ENCODE assay signal across 8 cellular contexts in genomic region chr3:151871639-151872468, GRCh38. TPM values are rescaled to one million over a fixed set of nuclear protein-coding genes. Genes with fewer than 3 reads are reported as not detected.
DNase-seq lines count a peak whose midpoint lies in the region; ATAC-seq and TF ChIP-seq lines count a peak whose summit lies in the region.

No MANE protein-coding gene starts in this region.

- H3K23ac ChIP-seq in IMR-90 (ENCODE audit: low read depth, low read length) = no peak overlapping the region

- no peaks in the 10 kb centered on the region for H3K27me3 Mint-ChIP-seq in Calu3 (ENCODE audit: unreplicated experiment)

- ATAC-seq in GM21576 (IDR thresholded peaks at IDR 0.05; ENCODE audit: unreplicated experiment) (peak; percentile 87), IMR-90 (ENCODE audit: low read depth) (no peak)

- no peak overlapping the region for H2BK5ac ChIP-seq in IMR-90 (ENCODE audit: low read depth, low read length, poor library complexity, severe bottlenecking)

- no peaks in the 10 kb centered on the region for H3K27me3 ChIP-seq in IMR-90 (ENCODE audit: control insufficient read depth, insufficient read depth, low read length)

- H4K91ac ChIP-seq in IMR-90 (ENCODE audit: insufficient read depth, low read depth, low read length) = no peak overlapping the region

- H4K20me1 ChIP-seq in IMR-90 (ENCODE audit: insufficient read depth, low read length) = no peaks in the 10 kb centered on the region

- H3K27ac ChIP-seq in IMR-90 (ENCODE audit: insufficient read depth, low read length) = no peak overlapping the region

- dilution Hi-C loops in IMR-90 (cut with HindIII; ENCODE audit: low sequenced_read_pairs, unreplicated experiment) = no loop called here

- H3K9ac ChIP-seq in IMR-90 (ENCODE audit: low read depth, low read length) = no peak overlapping the region

- CTCF ChIA-PET in GM10248 (lab: Yijun Ruan, JAX) (interaction anchor here (0.8 to 1.3 kb wide), 2 partner anchors 11 to 30 kb away, joined by 3 read pairs; no protein-coding TSS in a partner anchor), IMR-90 (lab: Yijun Ruan, JAX) (no interaction called here), Calu3 (lab: Charles Lee) (no interaction called here)

- H3K9me3 Mint-ChIP-seq in Calu3 (ENCODE audit: low read depth, unreplicated experiment) = no peaks in the 10 kb centered on the region

- peaks cover 5% of the 10 kb centered on the region; the same call in 1 of the 2 replicates for H3K9me1 ChIP-seq in IMR-90 (ENCODE audit: insufficient read depth, low read length)

- no peak overlapping the region for H3K4me2 ChIP-seq in IMR-90 (ENCODE audit: low read depth, low read length)

- POLR2A ChIA-PET in GM10248 (lab: Yijun Ruan, JAX) = no interaction called here
- POLR2A ChIA-PET in IMR-90 (lab: Charles Lee; ENCODE audit: unreplicated experiment) = no interaction called here

- peaks cover 15% of the 10 kb centered on the region for H3K4me1 Mint-ChIP-seq in Calu3 (ENCODE audit: low read depth, unreplicated experiment)

- TF ChIP-seq POLR2A in IMR-90 (IDR thresholded peaks at IDR 0.05; ENCODE audit: low read depth, low read length) = no peak

- intact Hi-C loops in IMR-90 (cut with micrococcal nuclease) = no loop called here
- intact Hi-C loops in Calu3 (cut with micrococcal nuclease; ENCODE audit: unreplicated experiment) = no loop called here

- no peak overlapping the region for H2BK20ac ChIP-seq in IMR-90 (ENCODE audit: low read depth, low read length)

- WGBS in IMR-90 (ENCODE audit: extremely low coverage in 2 of 2, insufficient read length in 1 of 2), 2 experiments = 74% methylated on average over 3 of the region's 8 CpGs; no CpG with 5 or more reads in 1 of the 2 experiments

- in situ Hi-C loops in IMR-90 (cut with MboI; ENCODE audit: low sequenced_read_pairs) = no loop called here

- no peak overlapping the region for H3K4me3 Mint-ChIP-seq in Calu3 (ENCODE audit: low read depth, unreplicated experiment)

- BruUV-seq in IMR-90 (replicated peaks; lab: Mats Ljungman, UMichigan) (no TSS peak), Calu3 (replicated peaks; lab: Mats Ljungman, UMichigan) (no TSS peak)

- peak; percentile 48 for DNase-seq in GM10248 (ENCODE audit: extremely low spot score)
- DNase-seq in IMR-90 = no peak
- peak; percentile 65 for DNase-seq in dermis blood vessel endothelial cell
- peak; percentile 33 for DNase-seq in pulmonary artery endothelial cell (ENCODE audit: low read depth, low spot score)
- no peak for DNase-seq in ecto neural progenitor cell (ENCODE audit: low spot score)
- no peak for DNase-seq in NCI-H1105 (lab: John Stamatoyannopoulos, UW)
- DNase-seq in Calu3 = no peak

- peak overlapping the region; percentile 52; the same call in 1 of the 2 replicates for H4K5ac ChIP-seq in IMR-90 (ENCODE audit: low read depth, low read length)

- H2BK15ac ChIP-seq in IMR-90 (ENCODE audit: low read depth, low read length) = no peak overlapping the region

- H3K36me3 Mint-ChIP-seq in Calu3 (ENCODE audit: insufficient read depth, unreplicated experiment) = no peaks in the 10 kb centered on the region

- H2AK5ac ChIP-seq in IMR-90 (ENCODE audit: low read depth, low read length) = no peak overlapping the region

- no peak for TF ChIP-seq RAD21 in IMR-90 (IDR thresholded peaks at IDR 0.05; ENCODE audit: low read length)

- no peak overlapping the region for H3K56ac ChIP-seq in IMR-90 (ENCODE audit: extremely low read depth, insufficient read depth, low read length)

- peak overlapping the region; percentile 4 to 73; a peak in 1 of 4 replicates for H4K8ac ChIP-seq in IMR-90 (ENCODE audit: low read depth in 2 of 2, low read length in 2 of 2)

- H3K4me1 ChIP-seq in IMR-90 (ENCODE audit: control insufficient read depth, insufficient read depth, low read length) = peaks cover 2% of the 10 kb centered on the region

- TF ChIP-seq CTCF in GM10248 (IDR thresholded peaks at IDR 0.05; ENCODE audit: control extremely low read depth, extremely low read depth, low read depth, missing control alignments) = no peak
- no peak for TF ChIP-seq CTCF in IMR-90 (conservative IDR thresholded peaks at IDR 0.05; ENCODE audit: low read depth, low read length)
- no peak for TF ChIP-seq CTCF in Calu3 (IDR thresholded peaks at IDR 0.05; ENCODE audit: unreplicated experiment)

- H3K36me3 ChIP-seq in IMR-90 (ENCODE audit: control insufficient read depth, insufficient read depth, low read length) = no peaks in the 10 kb centered on the region

- no peak overlapping the region for H2AK9ac ChIP-seq in IMR-90 (replicated peaks; ENCODE audit: low read depth, low read length, poor library complexity)

- H3K4ac ChIP-seq in IMR-90 (ENCODE audit: low read depth, low read length) = no peak overlapping the region; the same call in 1 of the 2 replicates

- H3K14ac ChIP-seq in IMR-90 (replicated peaks; ENCODE audit: low read depth, low read length) = peak overlapping the region; percentile 8; the same call in 1 of the 2 replicates

- no peak overlapping the region for H3K18ac ChIP-seq in IMR-90 (ENCODE audit: low read depth, low read length)

- peak overlapping the region; percentile 73 for H2AFZ ChIP-seq in IMR-90 (replicated peaks; ENCODE audit: low read length, poor library complexity)

- H3K4me3 ChIP-seq in IMR-90 (ENCODE audit: insufficient read depth, low read depth, low read length) = no peak overlapping the region

- H3K79me1 ChIP-seq in IMR-90 (ENCODE audit: low read depth in 1 of 2, low read length in 2 of 2) = no peaks in the 10 kb centered on the region

- H3K9me3 ChIP-seq in IMR-90 (ENCODE audit: control insufficient read depth, insufficient read depth, low read length) = no peaks in the 10 kb centered on the region

- no peak overlapping the region for H3K27ac Mint-ChIP-seq in Calu3 (ENCODE audit: unreplicated experiment)

- peak overlapping the region; percentile 28; the same call in 1 of the 2 replicates for H2BK120ac ChIP-seq in IMR-90 (ENCODE audit: low read depth, low read length)

TF ChIP-seq in IMR-90, 13 proteins besides CTCF, POLR2A, EP300 and RAD21:
- TF ChIP-seq RFX5 (IDR thresholded peaks at IDR 0.05; ENCODE audit: low read depth, low read length) = no peak
- no peak for TF ChIP-seq MAFK (IDR thresholded peaks at IDR 0.05; ENCODE audit: low read depth, low read length)
- TF ChIP-seq FOS (IDR thresholded peaks at IDR 0.05; ENCODE audit: low read depth, low read length) = no peak
TF ChIP-seq in IMR-90: peak in this region for 0.

RNA-seq across cellular contexts. Expression of gene SUCNR1, which starts 1.6 kb away (rescaled TPM):
- total RNA-seq in IMR-90 (2012; rRNA removed) (not detected in 2 replicates), dermis blood vessel endothelial cell (under 0.01 TPM in 1 of 2 replicates, not detected in the other), pulmonary artery endothelial cell (under 0.01 TPM in 1 of 2 replicates, not detected in the other), Calu3 (2022) (0.07 TPM in 1 of 2 replicates, not detected in the other)
- not detected in 2 replicates for polyA plus RNA-seq in IMR-90 (2012; rRNA removed)
- not detected in 2 replicates for polyA plus RNA-seq in IMR-90 (2012; cell fraction: cytosol; rRNA removed)
- not detected in 2 replicates for polyA plus RNA-seq in IMR-90 (2012; cell fraction: nucleus; rRNA removed; ENCODE audit: low replicate concordance)

RNA-seq across cellular contexts. Expression of gene AADAC, which starts 57.9 kb away (rescaled TPM):
- total RNA-seq in IMR-90 (2012; rRNA removed) (not detected in 2 replicates), dermis blood vessel endothelial cell (0.19 TPM in 1 of 2 replicates, not detected in the other), pulmonary artery endothelial cell (not detected in 2 replicates), Calu3 (2022) (0.91 TPM in 1 of 2 replicates, not detected in the other)
- polyA plus RNA-seq in IMR-90 (2012; rRNA removed) = not detected in 2 replicates
- polyA plus RNA-seq in IMR-90 (2012; cell fraction: cytosol; rRNA removed) = not detected in 2 replicates
- polyA plus RNA-seq in IMR-90 (2012; cell fraction: nucleus; rRNA removed; ENCODE audit: low replicate concordance) = not detected in 2 replicates

Comparison
In these comparisons a context has a peak if more than half of its experiments do, and no peak if none do; other contexts are left out.
1. DNase-seq: peak in GM10248 (single experiment), dermis blood vessel endothelial cell (single experiment) and pulmonary artery endothelial cell (single experiment); none in IMR-90 (single experiment), ecto neural progenitor cell (single experiment), NCI-H1105 (single experiment) and Calu3 (single experiment).